1 cellular context compared by ENCODE assay signal in the genomic region with DNA sequence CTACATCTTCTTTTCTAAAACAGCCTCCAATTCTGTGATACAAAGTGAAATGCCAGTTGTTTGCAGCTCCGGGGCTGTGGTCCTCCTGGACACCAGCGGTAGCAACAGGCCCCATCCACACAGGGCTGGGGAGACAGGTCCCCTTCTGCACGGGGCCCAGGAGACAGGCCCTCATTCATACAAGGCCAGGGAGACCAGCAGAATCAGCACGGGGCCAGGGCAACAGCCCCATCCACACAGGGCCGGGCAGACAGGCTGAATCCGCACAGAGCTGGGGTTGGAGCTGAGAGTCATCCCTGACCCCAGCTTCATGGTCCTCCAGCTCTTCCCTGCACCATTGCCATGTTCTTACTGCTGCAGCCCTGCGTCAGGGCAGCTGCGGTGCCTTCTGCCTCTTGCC.
TF ChIP-seq lines count a peak whose summit lies in the region.

No MANE protein-coding gene starts in this region.

TF ChIP-seq in GM23338, 12 proteins besides CTCF, POLR2A, EP300 and RAD21 (continued from another document):
- TF ChIP-seq, protein P1, sequence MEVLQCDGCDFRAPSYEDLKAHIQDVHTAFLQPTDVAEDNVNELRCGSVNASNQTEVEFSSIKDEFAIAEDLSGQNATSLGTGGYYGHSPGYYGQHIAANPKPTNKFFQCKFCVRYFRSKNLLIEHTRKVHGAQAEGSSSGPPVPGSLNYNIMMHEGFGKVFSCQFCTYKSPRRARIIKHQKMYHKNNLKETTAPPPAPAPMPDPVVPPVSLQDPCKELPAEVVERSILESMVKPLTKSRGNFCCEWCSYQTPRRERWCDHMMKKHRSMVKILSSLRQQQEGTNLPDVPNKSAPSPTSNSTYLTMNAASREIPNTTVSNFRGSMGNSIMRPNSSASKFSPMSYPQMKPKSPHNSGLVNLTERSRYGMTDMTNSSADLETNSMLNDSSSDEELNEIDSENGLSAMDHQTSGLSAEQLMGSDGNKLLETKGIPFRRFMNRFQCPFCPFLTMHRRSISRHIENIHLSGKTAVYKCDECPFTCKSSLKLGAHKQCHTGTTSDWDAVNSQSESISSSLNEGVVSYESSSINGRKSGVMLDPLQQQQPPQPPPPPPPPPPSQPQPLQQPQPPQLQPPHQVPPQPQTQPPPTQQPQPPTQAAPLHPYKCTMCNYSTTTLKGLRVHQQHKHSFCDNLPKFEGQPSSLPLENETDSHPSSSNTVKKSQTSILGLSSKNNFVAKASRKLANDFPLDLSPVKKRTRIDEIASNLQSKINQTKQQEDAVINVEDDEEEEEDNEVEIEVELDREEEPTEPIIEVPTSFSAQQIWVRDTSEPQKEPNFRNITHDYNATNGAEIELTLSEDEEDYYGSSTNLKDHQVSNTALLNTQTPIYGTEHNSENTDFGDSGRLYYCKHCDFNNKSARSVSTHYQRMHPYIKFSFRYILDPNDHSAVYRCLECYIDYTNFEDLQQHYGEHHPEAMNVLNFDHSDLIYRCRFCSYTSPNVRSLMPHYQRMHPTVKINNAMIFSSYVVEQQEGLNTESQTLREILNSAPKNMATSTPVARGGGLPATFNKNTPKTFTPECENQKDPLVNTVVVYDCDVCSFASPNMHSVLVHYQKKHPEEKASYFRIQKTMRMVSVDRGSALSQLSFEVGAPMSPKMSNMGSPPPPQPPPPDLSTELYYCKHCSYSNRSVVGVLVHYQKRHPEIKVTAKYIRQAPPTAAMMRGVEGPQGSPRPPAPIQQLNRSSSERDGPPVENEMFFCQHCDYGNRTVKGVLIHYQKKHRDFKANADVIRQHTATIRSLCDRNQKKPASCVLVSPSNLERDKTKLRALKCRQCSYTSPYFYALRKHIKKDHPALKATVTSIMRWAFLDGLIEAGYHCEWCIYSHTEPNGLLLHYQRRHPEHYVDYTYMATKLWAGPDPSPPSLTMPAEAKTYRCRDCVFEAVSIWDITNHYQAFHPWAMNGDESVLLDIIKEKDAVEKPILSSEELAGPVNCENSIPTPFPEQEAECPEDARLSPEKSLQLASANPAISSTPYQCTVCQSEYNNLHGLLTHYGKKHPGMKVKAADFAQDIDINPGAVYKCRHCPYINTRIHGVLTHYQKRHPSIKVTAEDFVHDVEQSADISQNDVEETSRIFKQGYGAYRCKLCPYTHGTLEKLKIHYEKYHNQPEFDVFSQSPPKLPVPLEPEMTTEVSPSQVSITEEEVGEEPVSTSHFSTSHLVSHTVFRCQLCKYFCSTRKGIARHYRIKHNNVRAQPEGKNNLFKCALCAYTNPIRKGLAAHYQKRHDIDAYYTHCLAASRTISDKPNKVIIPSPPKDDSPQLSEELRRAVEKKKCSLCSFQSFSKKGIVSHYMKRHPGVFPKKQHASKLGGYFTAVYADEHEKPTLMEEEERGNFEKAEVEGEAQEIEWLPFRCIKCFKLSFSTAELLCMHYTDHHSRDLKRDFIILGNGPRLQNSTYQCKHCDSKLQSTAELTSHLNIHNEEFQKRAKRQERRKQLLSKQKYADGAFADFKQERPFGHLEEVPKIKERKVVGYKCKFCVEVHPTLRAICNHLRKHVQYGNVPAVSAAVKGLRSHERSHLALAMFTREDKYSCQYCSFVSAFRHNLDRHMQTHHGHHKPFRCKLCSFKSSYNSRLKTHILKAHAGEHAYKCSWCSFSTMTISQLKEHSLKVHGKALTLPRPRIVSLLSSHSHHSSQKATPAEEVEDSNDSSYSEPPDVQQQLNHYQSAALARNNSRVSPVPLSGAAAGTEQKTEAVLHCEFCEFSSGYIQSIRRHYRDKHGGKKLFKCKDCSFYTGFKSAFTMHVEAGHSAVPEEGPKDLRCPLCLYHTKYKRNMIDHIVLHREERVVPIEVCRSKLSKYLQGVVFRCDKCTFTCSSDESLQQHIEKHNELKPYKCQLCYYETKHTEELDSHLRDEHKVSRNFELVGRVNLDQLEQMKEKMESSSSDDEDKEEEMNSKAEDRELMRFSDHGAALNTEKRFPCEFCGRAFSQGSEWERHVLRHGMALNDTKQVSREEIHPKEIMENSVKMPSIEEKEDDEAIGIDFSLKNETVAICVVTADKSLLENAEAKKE (CRISPR knock-in tag; IDR thresholded peaks at IDR 0.05), result no peak
- no peak for TF ChIP-seq EZH2 (IDR thresholded peaks at IDR 0.05; ENCODE audit: low read depth, unreplicated experiment)
- TF ChIP-seq NANOG (IDR thresholded peaks at IDR 0.05; ENCODE audit: borderline replicate concordance), result no peak
- no peak for TF ChIP-seq ZNF331 (CRISPR knock-in tag; IDR thresholded peaks at IDR 0.05; ENCODE audit: low read depth)
- TF ChIP-seq ZNF114 (CRISPR knock-in tag; IDR thresholded peaks at IDR 0.05), result no peak
